ENCODE assay signal across 8 cellular contexts in the genomic region with DNA sequence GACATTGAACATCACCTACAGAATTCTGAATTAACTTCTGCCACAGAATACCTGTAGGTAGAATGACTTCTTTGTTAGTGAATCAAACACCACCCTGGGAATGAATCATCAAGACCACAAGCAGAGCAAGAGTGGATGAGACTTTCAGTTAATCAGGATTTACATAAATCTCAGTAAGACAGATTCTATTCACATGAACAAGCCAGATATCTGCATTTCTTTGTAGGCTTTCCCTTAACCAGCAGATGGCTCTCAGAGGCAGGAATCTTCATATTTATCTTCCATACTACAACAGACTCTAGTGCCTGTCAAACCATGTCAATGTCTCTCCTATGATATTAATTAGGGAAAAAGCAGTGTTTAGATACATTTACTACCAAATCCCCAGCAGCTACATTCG.
DNase-seq lines count a peak whose midpoint lies in the region; ATAC-seq and TF ChIP-seq lines count a peak whose summit lies in the region.

No MANE protein-coding gene starts in this region.

- H3K27me3 ChIP-seq in CD8-positive, alpha-beta T cell (ENCODE audit: insufficient read depth, low read length): no peaks in the 10 kb centered on the region

- peaks cover 35% of the 10 kb centered on the region for H3K4me1 Mint-ChIP-seq in CD8-positive, alpha-beta T cell (ENCODE audit: low read depth)

- no peak for DNase-seq in CD8-positive, alpha-beta T cell
- DNase-seq in SW480 (ENCODE audit: low spot score) (peak; percentile 90), left colon (no peak), NCI-H2227 treated with DMSO at 0.1 percent for 48 hours (lab: John Stamatoyannopoulos, UW) (no peak), posterior vena cava (ENCODE audit: low spot score) (no peak)
- DNase-seq in activated CD4-positive, alpha-beta T cell treated with anti-CD3 and anti-CD28 coated beads, Interleukin-2, amount 50 U/mL, for 4 hours: no peak

- H3K9me3 Mint-ChIP-seq in CD8-positive, alpha-beta T cell: no peaks in the 10 kb centered on the region

- no peak overlapping the region for H3K27ac ChIP-seq in CD8-positive, alpha-beta T cell (ENCODE audit: low read depth, low read length)

- peak; percentile 23 for TF ChIP-seq CTCF in CD8-positive, alpha-beta T cell (IDR thresholded peaks at IDR 0.05)

- no peak overlapping the region for H3K4me3 Mint-ChIP-seq in CD8-positive, alpha-beta T cell

- H3K36me3 Mint-ChIP-seq in CD8-positive, alpha-beta T cell: peaks cover 36% of the 10 kb centered on the region

- peak overlapping the region; percentile 34 for H3K27ac Mint-ChIP-seq in CD8-positive, alpha-beta T cell

- H3K9me3 ChIP-seq in CD8-positive, alpha-beta T cell (ENCODE audit: low read length): no peaks in the 10 kb centered on the region

- H3K27me3 Mint-ChIP-seq in CD8-positive, alpha-beta T cell (ENCODE audit: low read depth): no peaks in the 10 kb centered on the region

- CTCF ChIA-PET in CD8-positive, alpha-beta T cell (lab: Charles Lee): interaction anchor here (1.5 to 1.8 kb wide), 2 partner anchors 10 to 159 kb away, joined by 4 read pairs; no protein-coding TSS in a partner anchor

- no peak overlapping the region for H3K4me3 ChIP-seq in CD8-positive, alpha-beta T cell (ENCODE audit: low read depth, low read length)

- H3K36me3 ChIP-seq in CD8-positive, alpha-beta T cell (ENCODE audit: insufficient read depth, low read length): no peaks in the 10 kb centered on the region

- POLR2A ChIA-PET in CD8-positive, alpha-beta T cell (lab: Charles Lee): no interaction called here

- peak; percentile 55 for ATAC-seq in CD8-positive, alpha-beta T cell
- ATAC-seq in GM18867 (IDR thresholded peaks at IDR 0.05; ENCODE audit: unreplicated experiment): peak; percentile 81
- ATAC-seq in HG03060 (IDR thresholded peaks at IDR 0.05; ENCODE audit: low read depth, unreplicated experiment): peak; percentile 97
- peak; percentile 33 for ATAC-seq in left colon

- intact Hi-C loops in CD8-positive, alpha-beta T cell (cut with DNase I, micrococcal nuclease): loop anchor here in 1 of 2 experiments (5.0 kb wide), 1 partner anchor 1495 kb away; no protein-coding TSS in a partner anchor
- intact Hi-C loops in left colon (cut with DNase I, micrococcal nuclease) (no loop called here), posterior vena cava (cut with DNase I) (no loop called here)

- H3K4me1 ChIP-seq in CD8-positive, alpha-beta T cell (ENCODE audit: insufficient read depth, low read length): peaks cover 9% of the 10 kb centered on the region

Comparison
In these comparisons a context has a peak if more than half of its experiments do, and no peak if none do; other contexts are left out.
1. ATAC-seq: peak in every context shown above with its lines; median percentile 97 in HG03060; 81 in GM18867; 55 in CD8-positive, alpha-beta T cell; 33 in left colon.